ENCODE assay signal across 9 cellular contexts in the genomic region with DNA sequence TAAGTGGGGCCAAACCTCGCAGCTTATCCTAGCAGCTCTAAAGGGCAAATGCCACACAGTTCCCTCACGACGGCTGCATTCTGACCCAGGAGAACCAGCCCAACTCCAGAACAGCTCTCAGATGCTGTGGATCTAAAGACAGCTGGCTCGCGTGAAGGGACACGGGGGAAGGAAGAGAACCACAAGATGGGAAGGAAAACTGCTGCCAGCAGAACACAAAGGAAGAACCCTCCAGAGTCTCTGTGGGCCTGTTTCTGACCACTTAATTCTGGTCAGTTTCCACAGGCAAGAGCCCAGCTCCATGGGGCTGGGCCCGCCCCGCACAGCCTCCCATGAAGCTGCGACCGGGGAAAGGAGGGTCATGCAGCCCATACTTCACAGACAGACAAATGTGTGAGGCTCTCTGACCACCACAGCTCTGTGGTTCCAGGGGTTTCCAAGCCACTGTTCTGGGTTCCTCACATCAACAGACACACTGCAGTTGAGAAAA.
DNase-seq lines count a peak whose midpoint lies in the region; ATAC-seq and TF ChIP-seq lines count a peak whose summit lies in the region.
"Had no signal": no experiment of that assay in that cellular context is flagged by ENCODE, and none has a peak within 500 bp of the region (broad histone marks: within the 10 kb centered on the region; RNA-seq: fewer than 3 reads in every experiment).

No MANE protein-coding gene starts in this region.

- H3K9me3 ChIP-seq in esophagus squamous epithelium (no peaks in the 10 kb centered on the region), upper lobe of left lung (no peaks in the 10 kb centered on the region)

- intact Hi-C loops in esophagus squamous epithelium (cut with DNase I): no loop called here

- no peaks in the 10 kb centered on the region for H3K27me3 ChIP-seq in esophagus squamous epithelium
- H3K27me3 ChIP-seq in upper lobe of left lung: no peaks in the 10 kb centered on the region

- no peaks in the 10 kb centered on the region for H3K9me3 Mint-ChIP-seq in activated naive CD4-positive, alpha-beta T cell treated with anti-CD3 and anti-CD28 coated beads, Interleukin-2, amount 50 U/mL, for 72 hours
- no peaks in the 10 kb centered on the region for H3K9me3 Mint-ChIP-seq in activated naive CD4-positive, alpha-beta T cell treated with anti-CD3 and anti-CD28 coated beads, Interleukin-2, amount 10 ng/mL, durations not matched to agents 7 days and 5 days
- H3K9me3 Mint-ChIP-seq in nephron: no peaks in the 10 kb centered on the region

- no peak for TF ChIP-seq EP300 in upper lobe of left lung (IDR thresholded peaks at IDR 0.05)

- TF ChIP-seq POLR2A in esophagus squamous epithelium (IDR thresholded peaks at IDR 0.05) (no peak), upper lobe of left lung (IDR thresholded peaks at IDR 0.05) (no peak)

- peak overlapping the region; percentile 54 to 87 (median 84) for H3K27ac ChIP-seq in esophagus squamous epithelium
- peak overlapping the region; percentile 56 to 66 (median 60) for H3K27ac ChIP-seq in upper lobe of left lung

- H3K36me3 ChIP-seq in esophagus squamous epithelium (peaks cover 0 to 50% (median 0%) of the 10 kb centered on the region in 3 donors), upper lobe of left lung (peaks cover 0 to 4% (median 2%) of the 10 kb centered on the region in 4 donors)

- TF ChIP-seq CTCF in esophagus squamous epithelium (IDR thresholded peaks at IDR 0.05) (no peak), nephron (IDR thresholded peaks at IDR 0.05; ENCODE audit: unreplicated experiment in 3 of 3) (no peak), upper lobe of left lung (IDR thresholded peaks at IDR 0.05) (no peak)

- DNase-seq in activated naive CD4-positive, alpha-beta T cell treated with anti-CD3 and anti-CD28 coated beads, Interleukin-2, amount 50 U/mL, for 72 hours (ENCODE audit: low spot score in 2 of 2): no peak
- DNase-seq in activated naive CD4-positive, alpha-beta T cell treated with anti-CD3 and anti-CD28 coated beads, Interleukin-2, amount 10 ng/mL, durations not matched to agents 7 days and 5 days: no peak
- no peak for DNase-seq in esophagus squamous epithelium (lab: John Stamatoyannopoulos, UW)
- DNase-seq in upper lobe of left lung: peak in 1 of 2 donors; percentile 44
- DNase-seq in NCI-H2107 (lab: John Stamatoyannopoulos, UW): no peak
- no peak for DNase-seq in central memory CD4-positive, alpha-beta T cell
- no peak for DNase-seq in activated CD4-positive, CD25-positive, alpha-beta regulatory T cell (lab: John Stamatoyannopoulos, UW)
- DNase-seq: stimulated activated CD4-positive, alpha-beta T cell treated with anti-CD3 and anti-CD28 coated beads, Interleukin-1b, Interleukin-23, amount 100 ng/mL, for 48 hours had no signal

- CTCF ChIA-PET in activated naive CD4-positive, alpha-beta T cell treated with anti-CD3 and anti-CD28 coated beads, Interleukin-2, amount 10 ng/mL, durations not matched to agents 7 days and 5 days (lab: Charles Lee): interaction anchor here (1.0 to 1.1 kb wide), 2 partner anchors 10 to 470 kb away, joined by 3 read pairs; no protein-coding TSS in a partner anchor

- H3K4me1 Mint-ChIP-seq in activated naive CD4-positive, alpha-beta T cell treated with anti-CD3 and anti-CD28 coated beads, Interleukin-2, amount 10 ng/mL, durations not matched to agents 7 days and 5 days: peaks cover 72% of the 10 kb centered on the region
- H3K4me1 Mint-ChIP-seq in nephron: peaks cover 78% of the 10 kb centered on the region

- H3K27me3 Mint-ChIP-seq in activated naive CD4-positive, alpha-beta T cell treated with anti-CD3 and anti-CD28 coated beads, Interleukin-2, amount 10 ng/mL, durations not matched to agents 7 days and 5 days: no peaks in the 10 kb centered on the region
- no peaks in the 10 kb centered on the region for H3K27me3 Mint-ChIP-seq in nephron (ENCODE audit: low read depth)

- 60 to 65% methylated on average over 6 to 8 of the region's 10 CpGs for WGBS in esophagus squamous epithelium, 2 donors
- WGBS in upper lobe of left lung, 2 donors: 71 to 80% methylated on average over 10 of the region's 10 CpGs

- H3K4me3 ChIP-seq in esophagus squamous epithelium: no peak overlapping the region
- no peak overlapping the region for H3K4me3 ChIP-seq in upper lobe of left lung

- no peak overlapping the region for H3K4me3 Mint-ChIP-seq in activated naive CD4-positive, alpha-beta T cell treated with anti-CD3 and anti-CD28 coated beads, Interleukin-2, amount 10 ng/mL, durations not matched to agents 7 days and 5 days
- no peak overlapping the region for H3K4me3 Mint-ChIP-seq in nephron

- peak overlapping the region; percentile 60 to 73 for H3K27ac Mint-ChIP-seq in activated naive CD4-positive, alpha-beta T cell treated with anti-CD3 and anti-CD28 coated beads, Interleukin-2, amount 50 U/mL, for 72 hours
- no peak overlapping the region for H3K27ac Mint-ChIP-seq in activated naive CD4-positive, alpha-beta T cell treated with anti-CD3 and anti-CD28 coated beads, Interleukin-2, amount 10 ng/mL, durations not matched to agents 7 days and 5 days
- peak overlapping the region; percentile 94 to 98 (median 95) for H3K27ac Mint-ChIP-seq in nephron

- H3K4me1 ChIP-seq in esophagus squamous epithelium (peaks cover 29 to 98% (median 54%) of the 10 kb centered on the region in 3 donors), upper lobe of left lung (peaks cover 57 to 84% (median 75%) of the 10 kb centered on the region in 4 donors)

- no peak for ATAC-seq in activated naive CD4-positive, alpha-beta T cell treated with anti-CD3 and anti-CD28 coated beads, Interleukin-2, amount 50 U/mL, for 72 hours
- ATAC-seq in upper lobe of left lung (ENCODE audit: low FRiP score in 2 of 2): peak; percentile 28 to 40

- H3K36me3 Mint-ChIP-seq in activated naive CD4-positive, alpha-beta T cell treated with anti-CD3 and anti-CD28 coated beads, Interleukin-2, amount 50 U/mL, for 72 hours: peaks cover 0 to 22% of the 10 kb centered on the region in 2 donors
- H3K36me3 Mint-ChIP-seq in activated naive CD4-positive, alpha-beta T cell treated with anti-CD3 and anti-CD28 coated beads, Interleukin-2, amount 10 ng/mL, durations not matched to agents 7 days and 5 days: peaks cover 33% of the 10 kb centered on the region
- peaks cover 36% of the 10 kb centered on the region for H3K36me3 Mint-ChIP-seq in nephron (ENCODE audit: low read depth)

Comparison
In these comparisons a context has a peak if more than half of its experiments do, and no peak if none do; other contexts are left out.
1. ATAC-seq: peak in upper lobe of left lung (2 of 2); none in activated naive CD4-positive, alpha-beta T cell treated with anti-CD3 and anti-CD28 coated beads, Interleukin-2, amount 50 U/mL, for 72 hours (0 of 2).